8 cellular contexts compared by ENCODE assay signal in genomic region chr9:83912194-83912593, GRCh38. TPM values are rescaled to one million over a fixed set of nuclear protein-coding genes. Genes with fewer than 3 reads are reported as not detected.
DNase-seq lines count a peak whose midpoint lies in the region; ATAC-seq and TF ChIP-seq lines count a peak whose summit lies in the region.
"Not testable (repeated sequence)": the region's sequence is repeated elsewhere in the genome, so short reads cannot be mapped to it uniquely, and the experiment has no call there.

No MANE protein-coding gene starts in this region.

- CTCF ChIA-PET in WTC11 (lab: Charles Lee) = interaction anchor here (0.6 to 1.9 kb wide), 4 partner anchors 9 to 432 kb away, joined by 3 to 7 read pairs (median 4); partner anchors contain the start of gene KIF27

- not testable (repeated sequence) for H3K4me1 Mint-ChIP-seq in CD14-positive monocyte, WTC11, endodermal cell

- TF ChIP-seq CTCF in CD14-positive monocyte (IDR thresholded peaks at IDR 0.05) = peak; percentile 44
- TF ChIP-seq CTCF in WTC11 (IDR thresholded peaks at IDR 0.05) = not testable (repeated sequence)
- peak; percentile 71 for TF ChIP-seq CTCF in endodermal cell (conservative IDR thresholded peaks at IDR 0.05)
- TF ChIP-seq CTCF in kidney epithelial cell (IDR thresholded peaks at IDR 0.05; ENCODE audit: insufficient read depth, low read length, poor library complexity, severe bottlenecking) = peak; percentile 16
- peak; percentile 23 for TF ChIP-seq CTCF in retinal pigment epithelial cell (conservative IDR thresholded peaks at IDR 0.05; ENCODE audit: low read depth, low read length)

- ATAC-seq in GM19025 (IDR thresholded peaks at IDR 0.05; ENCODE audit: low read depth, unreplicated experiment) (peak; percentile 53), HG03342 (IDR thresholded peaks at IDR 0.05; ENCODE audit: unreplicated experiment) (peak; percentile 77), WTC11 (peak; percentile 43; the same call in 1 of the 2 replicates)

- not testable (repeated sequence) for H3K27me3 ChIP-seq in endodermal cell (ENCODE audit: control insufficient read depth, insufficient read depth, low read length, poor library complexity, severe bottlenecking); kidney epithelial cell (ENCODE audit: control insufficient read depth, insufficient read depth, low read length)

- not testable (repeated sequence) for H3K27ac ChIP-seq in endodermal cell (ENCODE audit: low read depth, low read length)

- not testable (repeated sequence) for H3K4me3 ChIP-seq in endodermal cell (ENCODE audit: low read length); kidney epithelial cell (ENCODE audit: low read depth, low read length); retinal pigment epithelial cell (ENCODE audit: low read length)

- H3K27ac Mint-ChIP-seq in CD14-positive monocyte, WTC11, endodermal cell: not testable (repeated sequence)

- H3K4me1 ChIP-seq in endodermal cell (ENCODE audit: control insufficient read depth, insufficient read depth, low read length) = not testable (repeated sequence)

- WGBS in endodermal cell (ENCODE audit: insufficient coverage in 1 of 2, insufficient read length in 1 of 2), 2 experiments = 37 to 69% methylated on average over 2 of the region's 3 CpGs

- not testable (repeated sequence) for H3K9me3 ChIP-seq in endodermal cell (ENCODE audit: control insufficient read depth, low read length)

- not testable (repeated sequence) for DNase-seq in CD14-positive monocyte (ENCODE audit: low spot score); WTC11 (ENCODE audit: low spot score); endodermal cell; kidney epithelial cell (ENCODE audit: low read depth); retinal pigment epithelial cell (ENCODE audit: low read depth)
- peak; percentile 17 for DNase-seq in NCI-H748 treated with DMSO at 0.1 percent for 48 hours (lab: John Stamatoyannopoulos, UW)

- not testable (repeated sequence) for H3K36me3 ChIP-seq in endodermal cell (ENCODE audit: control insufficient read depth, insufficient read depth, low read length); kidney epithelial cell (ENCODE audit: control insufficient read depth, insufficient read depth, low read length)

- intact Hi-C loops in CD14-positive monocyte (cut with micrococcal nuclease) = loop anchor here in 1 of 2 donors (10.0 kb wide), 1 partner anchor 577 kb away; no protein-coding TSS in a partner anchor

- H3K27me3 Mint-ChIP-seq in CD14-positive monocyte (ENCODE audit: low read depth in 3 of 3); WTC11 (ENCODE audit: low read depth); endodermal cell (ENCODE audit: insufficient read depth): not testable (repeated sequence)

- not testable (repeated sequence) for H3K4me3 Mint-ChIP-seq in CD14-positive monocyte, WTC11, endodermal cell

- not testable (repeated sequence) for H3K9me3 Mint-ChIP-seq in CD14-positive monocyte, WTC11, endodermal cell

- H3K9ac ChIP-seq in endodermal cell (ENCODE audit: extremely low read depth, low read length, poor library complexity, severe bottlenecking) = not testable (repeated sequence)

- H3K36me3 Mint-ChIP-seq in CD14-positive monocyte, WTC11: not testable (repeated sequence)
- H3K36me3 Mint-ChIP-seq in endodermal cell (ENCODE audit: low read depth) = peaks cover 11% of the 10 kb centered on the region

- POLR2A ChIA-PET in WTC11 (lab: Charles Lee) = not testable (repeated sequence)

RNA-seq across cellular contexts. Expression of gene KIF27, which starts 9.0 kb away (rescaled TPM):
- 1 to 10 TPM in 1 of 2 donors, under 1 TPM in 1; 0.58 to 1.3 TPM for polyA plus RNA-seq in CD14-positive monocyte
- total RNA-seq in WTC11 (2021) = 3.9 to 5.7 TPM (median 5.4 TPM) in 3 replicates
- total RNA-seq in endodermal cell = 10 to 100 TPM; 12.0 to 19.5 TPM
- polyA plus RNA-seq in endodermal cell (2013, experiment 1 of 2) = 7.4 TPM
- 9.4 TPM for polyA plus RNA-seq in endodermal cell (2013, experiment 2 of 2)
- total RNA-seq in kidney epithelial cell = 3.5 and 4.6 TPM in 2 replicates
